15 cellular contexts compared by ENCODE assay signal in genomic region chr12:120614873-120615272, GRCh38. TPM values are rescaled to one million over a fixed set of nuclear protein-coding genes. Genes with fewer than 3 reads are reported as not detected.
DNase-seq lines count a peak whose midpoint lies in the region; ATAC-seq and TF ChIP-seq lines count a peak whose summit lies in the region.
"Had no signal": no experiment of that assay in that cellular context is flagged by ENCODE, and none has a peak within 500 bp of the region (broad histone marks: within the 10 kb centered on the region; RNA-seq: fewer than 3 reads in every experiment).

No MANE protein-coding gene starts in this region.

- H3K4me3 Mint-ChIP-seq in activated CD8-positive, alpha-beta T cell treated with anti-CD3 and anti-CD28 coated beads for 36 hours = no peak overlapping the region
- H3K4me3 Mint-ChIP-seq in activated CD8-positive, alpha-beta T cell treated with anti-CD3 and anti-CD28 coated beads, Interleukin-2, amount 10 ng/mL, durations not matched to agents 7 days and 5 days = no peak overlapping the region
- no peak overlapping the region for H3K4me3 Mint-ChIP-seq in activated naive CD8-positive, alpha-beta T cell treated with anti-CD3 and anti-CD28 coated beads, Interleukin-2, amount 50 U/mL, for 24 hours
- no peak overlapping the region for H3K4me3 Mint-ChIP-seq in activated naive CD8-positive, alpha-beta T cell treated with anti-CD3 and anti-CD28 coated beads for 36 hours
- H3K4me3 Mint-ChIP-seq in activated T-helper 17 cell treated with anti-CD3 and anti-CD28 coated beads, Interleukin-2, amount 50 U/mL, for 72 hours = no peak overlapping the region
- no peak overlapping the region for H3K4me3 Mint-ChIP-seq in osteocyte (ENCODE audit: unreplicated experiment)
- H3K4me3 Mint-ChIP-seq: CD4-positive, alpha-beta memory T cell; GM23338; H9 had no signal

- ATAC-seq in activated CD8-positive, alpha-beta T cell treated with anti-CD3 and anti-CD28 coated beads for 36 hours = peak; percentile 45
- ATAC-seq in activated CD8-positive, alpha-beta T cell treated with anti-CD3 and anti-CD28 coated beads, Interleukin-2, amount 10 ng/mL, durations not matched to agents 7 days and 5 days = no peak
- ATAC-seq in activated naive CD8-positive, alpha-beta T cell treated with anti-CD3 and anti-CD28 coated beads, Interleukin-2, amount 50 U/mL, for 24 hours = peak; percentile 79
- ATAC-seq in activated T-helper 17 cell treated with anti-CD3 and anti-CD28 coated beads, Interleukin-2, amount 50 U/mL, for 72 hours (replicated peaks) = peak; percentile 79
- ATAC-seq: A549, GM12878, GM23338 had no signal

- H3K36me3 Mint-ChIP-seq in activated CD8-positive, alpha-beta T cell treated with anti-CD3 and anti-CD28 coated beads for 36 hours (ENCODE audit: low read depth) = no peaks in the 10 kb centered on the region
- H3K36me3 Mint-ChIP-seq in activated CD8-positive, alpha-beta T cell treated with anti-CD3 and anti-CD28 coated beads, Interleukin-2, amount 10 ng/mL, durations not matched to agents 7 days and 5 days (ENCODE audit: low read depth) = no peaks in the 10 kb centered on the region
- H3K36me3 Mint-ChIP-seq in activated naive CD8-positive, alpha-beta T cell treated with anti-CD3 and anti-CD28 coated beads, Interleukin-2, amount 50 U/mL, for 24 hours (ENCODE audit: low read depth) = no peaks in the 10 kb centered on the region
- H3K36me3 Mint-ChIP-seq in activated naive CD8-positive, alpha-beta T cell treated with anti-CD3 and anti-CD28 coated beads for 36 hours = peaks cover 1% of the 10 kb centered on the region
- no peaks in the 10 kb centered on the region for H3K36me3 Mint-ChIP-seq in activated T-helper 17 cell treated with anti-CD3 and anti-CD28 coated beads, Interleukin-2, amount 50 U/mL, for 72 hours (ENCODE audit: low read depth)
- H3K36me3 Mint-ChIP-seq in osteocyte (ENCODE audit: unreplicated experiment) = no peaks in the 10 kb centered on the region

- no peak for DNase-seq in activated CD8-positive, alpha-beta T cell treated with anti-CD3 and anti-CD28 coated beads for 36 hours
- no peak for DNase-seq in activated CD8-positive, alpha-beta T cell treated with anti-CD3 and anti-CD28 coated beads, Interleukin-2, amount 10 ng/mL, durations not matched to agents 7 days and 5 days
- DNase-seq in activated naive CD8-positive, alpha-beta T cell treated with anti-CD3 and anti-CD28 coated beads, Interleukin-2, amount 50 U/mL, for 24 hours = no peak
- DNase-seq in activated naive CD8-positive, alpha-beta T cell treated with anti-CD3 and anti-CD28 coated beads for 36 hours = no peak
- DNase-seq in kidney tubule cell (ENCODE audit: low spot score) (peak; percentile 80), osteocyte (ENCODE audit: extremely low spot score, unreplicated experiment) (no peak)
- DNase-seq: BE2C; CD4-positive, alpha-beta memory T cell; DMS79; H9 had no signal

- CTCF ChIA-PET in activated CD8-positive, alpha-beta T cell treated with anti-CD3 and anti-CD28 coated beads for 36 hours (lab: Charles Lee) = interaction anchor here (0.5 to 1.7 kb wide), 3 partner anchors 31 to 350 kb away, joined by 3 to 7 read pairs (median 5); no protein-coding TSS in a partner anchor
- CTCF ChIA-PET in activated CD8-positive, alpha-beta T cell treated with anti-CD3 and anti-CD28 coated beads, Interleukin-2, amount 10 ng/mL, durations not matched to agents 7 days and 5 days (lab: Charles Lee) = interaction anchor here (2.1 kb wide), 1 partner anchor 34 kb away, joined by 6 read pairs; no protein-coding TSS in a partner anchor

- TF ChIP-seq CTCF in activated CD8-positive, alpha-beta T cell treated with anti-CD3 and anti-CD28 coated beads for 36 hours (IDR thresholded peaks at IDR 0.05) = no peak
- TF ChIP-seq CTCF in osteocyte (IDR thresholded peaks at IDR 0.05) = no peak

- H3K9me3 Mint-ChIP-seq in activated CD8-positive, alpha-beta T cell treated with anti-CD3 and anti-CD28 coated beads for 36 hours = no peaks in the 10 kb centered on the region
- H3K9me3 Mint-ChIP-seq in activated CD8-positive, alpha-beta T cell treated with anti-CD3 and anti-CD28 coated beads, Interleukin-2, amount 10 ng/mL, durations not matched to agents 7 days and 5 days (ENCODE audit: insufficient read depth) = no peaks in the 10 kb centered on the region
- no peaks in the 10 kb centered on the region for H3K9me3 Mint-ChIP-seq in activated naive CD8-positive, alpha-beta T cell treated with anti-CD3 and anti-CD28 coated beads, Interleukin-2, amount 50 U/mL, for 24 hours
- H3K9me3 Mint-ChIP-seq in activated naive CD8-positive, alpha-beta T cell treated with anti-CD3 and anti-CD28 coated beads for 36 hours = peaks cover 1% of the 10 kb centered on the region
- H3K9me3 Mint-ChIP-seq in activated T-helper 17 cell treated with anti-CD3 and anti-CD28 coated beads, Interleukin-2, amount 50 U/mL, for 72 hours = no peaks in the 10 kb centered on the region
- H3K9me3 Mint-ChIP-seq in osteocyte (ENCODE audit: unreplicated experiment) = no peaks in the 10 kb centered on the region

- peaks cover 10% of the 10 kb centered on the region for H3K27me3 Mint-ChIP-seq in activated CD8-positive, alpha-beta T cell treated with anti-CD3 and anti-CD28 coated beads for 36 hours
- H3K27me3 Mint-ChIP-seq in activated CD8-positive, alpha-beta T cell treated with anti-CD3 and anti-CD28 coated beads, Interleukin-2, amount 10 ng/mL, durations not matched to agents 7 days and 5 days (ENCODE audit: low read depth) = peaks cover 20% of the 10 kb centered on the region
- peaks cover 20% of the 10 kb centered on the region for H3K27me3 Mint-ChIP-seq in activated naive CD8-positive, alpha-beta T cell treated with anti-CD3 and anti-CD28 coated beads, Interleukin-2, amount 50 U/mL, for 24 hours
- H3K27me3 Mint-ChIP-seq in activated naive CD8-positive, alpha-beta T cell treated with anti-CD3 and anti-CD28 coated beads for 36 hours = peaks cover 24% of the 10 kb centered on the region
- H3K27me3 Mint-ChIP-seq in activated T-helper 17 cell treated with anti-CD3 and anti-CD28 coated beads, Interleukin-2, amount 50 U/mL, for 72 hours = peaks cover 7% of the 10 kb centered on the region
- H3K27me3 Mint-ChIP-seq in osteocyte (ENCODE audit: unreplicated experiment) = peaks cover 66% of the 10 kb centered on the region

- POLR2A ChIA-PET in activated CD8-positive, alpha-beta T cell treated with anti-CD3 and anti-CD28 coated beads for 36 hours (lab: Charles Lee) = no interaction called here
- POLR2A ChIA-PET in activated CD8-positive, alpha-beta T cell treated with anti-CD3 and anti-CD28 coated beads, Interleukin-2, amount 10 ng/mL, durations not matched to agents 7 days and 5 days (lab: Charles Lee) = no interaction called here

- intact Hi-C loops in activated CD8-positive, alpha-beta T cell treated with anti-CD3 and anti-CD28 coated beads for 36 hours (cut with micrococcal nuclease) = no loop called here

- peaks cover 9% of the 10 kb centered on the region for H3K4me1 Mint-ChIP-seq in activated CD8-positive, alpha-beta T cell treated with anti-CD3 and anti-CD28 coated beads for 36 hours (ENCODE audit: low read depth)
- no peaks in the 10 kb centered on the region for H3K4me1 Mint-ChIP-seq in activated CD8-positive, alpha-beta T cell treated with anti-CD3 and anti-CD28 coated beads, Interleukin-2, amount 10 ng/mL, durations not matched to agents 7 days and 5 days (ENCODE audit: low read depth)
- peaks cover 14% of the 10 kb centered on the region for H3K4me1 Mint-ChIP-seq in activated naive CD8-positive, alpha-beta T cell treated with anti-CD3 and anti-CD28 coated beads, Interleukin-2, amount 50 U/mL, for 24 hours
- peaks cover 11% of the 10 kb centered on the region for H3K4me1 Mint-ChIP-seq in activated naive CD8-positive, alpha-beta T cell treated with anti-CD3 and anti-CD28 coated beads for 36 hours
- no peaks in the 10 kb centered on the region for H3K4me1 Mint-ChIP-seq in activated T-helper 17 cell treated with anti-CD3 and anti-CD28 coated beads, Interleukin-2, amount 50 U/mL, for 72 hours
- no peaks in the 10 kb centered on the region for H3K4me1 Mint-ChIP-seq in osteocyte (ENCODE audit: unreplicated experiment)
- H3K4me1 Mint-ChIP-seq: CD4-positive, alpha-beta memory T cell had no signal

- H3K27ac Mint-ChIP-seq in activated CD8-positive, alpha-beta T cell treated with anti-CD3 and anti-CD28 coated beads for 36 hours = no peak overlapping the region
- no peak overlapping the region for H3K27ac Mint-ChIP-seq in activated CD8-positive, alpha-beta T cell treated with anti-CD3 and anti-CD28 coated beads, Interleukin-2, amount 10 ng/mL, durations not matched to agents 7 days and 5 days
- H3K27ac Mint-ChIP-seq in activated naive CD8-positive, alpha-beta T cell treated with anti-CD3 and anti-CD28 coated beads, Interleukin-2, amount 50 U/mL, for 24 hours = peak overlapping the region; percentile 71
- no peak overlapping the region for H3K27ac Mint-ChIP-seq in activated naive CD8-positive, alpha-beta T cell treated with anti-CD3 and anti-CD28 coated beads for 36 hours
- peak overlapping the region; percentile 21 for H3K27ac Mint-ChIP-seq in activated T-helper 17 cell treated with anti-CD3 and anti-CD28 coated beads, Interleukin-2, amount 50 U/mL, for 72 hours
- H3K27ac Mint-ChIP-seq in osteocyte (ENCODE audit: unreplicated experiment) = no peak overlapping the region
- H3K27ac Mint-ChIP-seq: CD4-positive, alpha-beta memory T cell; GM23338; H9 had no signal

RNA-seq across cellular contexts. Expression of gene CABP1, which starts 25.6 kb away (rescaled TPM):
- total RNA-seq in activated CD8-positive, alpha-beta T cell treated with anti-CD3 and anti-CD28 coated beads for 36 hours = 1 to 10 TPM in 1 of 2 experiments, under 1 TPM in 1; 0.50 to 1.1 TPM
- total RNA-seq in activated CD8-positive, alpha-beta T cell treated with anti-CD3 and anti-CD28 coated beads, Interleukin-2, amount 10 ng/mL, durations not matched to agents 7 days and 5 days = under 1 TPM in 1 of 2 experiments, not detected in 1; 0.34 TPM
- total RNA-seq in activated naive CD8-positive, alpha-beta T cell treated with anti-CD3 and anti-CD28 coated beads for 36 hours = 1 to 10 TPM in 1 of 2 experiments, under 1 TPM in 1; 0.94 to 2.0 TPM
- total RNA-seq in activated T-helper 17 cell treated with anti-CD3 and anti-CD28 coated beads, Interleukin-2, amount 50 U/mL, for 72 hours = 1 to 10 TPM in 1 of 2 donors, under 1 TPM in 1; 0.56 to 6.9 TPM
- not detected in 2 replicates for total RNA-seq in osteocyte
- total RNA-seq: CD4-positive, alpha-beta memory T cell; G401 had no signal

RNA-seq across cellular contexts. Expression of gene POP5, which starts 33.7 kb away (rescaled TPM):
- 10 to 100 TPM; 44.3 to 51.1 TPM for total RNA-seq in activated CD8-positive, alpha-beta T cell treated with anti-CD3 and anti-CD28 coated beads for 36 hours
- 10 to 100 TPM; 63.3 to 64.0 TPM for total RNA-seq in activated CD8-positive, alpha-beta T cell treated with anti-CD3 and anti-CD28 coated beads, Interleukin-2, amount 10 ng/mL, durations not matched to agents 7 days and 5 days
- total RNA-seq in activated naive CD8-positive, alpha-beta T cell treated with anti-CD3 and anti-CD28 coated beads for 36 hours = 10 to 100 TPM; 60.0 to 61.9 TPM
- 10 to 100 TPM; 29.9 to 41.5 TPM for total RNA-seq in activated T-helper 17 cell treated with anti-CD3 and anti-CD28 coated beads, Interleukin-2, amount 50 U/mL, for 72 hours
- total RNA-seq in osteocyte = 36.9 and 42.0 TPM in 2 replicates

Comparison
In these comparisons a context has a peak if more than half of its experiments do, and no peak if none do; other contexts are left out.
1. H3K27ac Mint-ChIP-seq: peak in activated naive CD8-positive, alpha-beta T cell treated with anti-CD3 and anti-CD28 coated beads, Interleukin-2, amount 50 U/mL, for 24 hours (single experiment) and activated T-helper 17 cell treated with anti-CD3 and anti-CD28 coated beads, Interleukin-2, amount 50 U/mL, for 72 hours (single experiment); none in activated CD8-positive, alpha-beta T cell treated with anti-CD3 and anti-CD28 coated beads for 36 hours (single experiment), activated CD8-positive, alpha-beta T cell treated with anti-CD3 and anti-CD28 coated beads, Interleukin-2, amount 10 ng/mL, durations not matched to agents 7 days and 5 days (single experiment), activated naive CD8-positive, alpha-beta T cell treated with anti-CD3 and anti-CD28 coated beads for 36 hours (single experiment) and osteocyte (single experiment).